12 cellular contexts compared by ENCODE assay signal in genomic region chr1:26127235-26128163, GRCh38. TPM values are rescaled to one million over a fixed set of nuclear protein-coding genes. Genes with fewer than 3 reads are reported as not detected.
DNase-seq lines count a peak whose midpoint lies in the region; ATAC-seq and TF ChIP-seq lines count a peak whose summit lies in the region.
"Had no signal": no experiment of that assay in that cellular context is flagged by ENCODE, and none has a peak within 500 bp of the region (broad histone marks: within the 10 kb centered on the region; RNA-seq: fewer than 3 reads in every experiment).

No MANE protein-coding gene starts in this region.

- H3K4me1 ChIP-seq in lower lobe of right lung = peaks cover 58% of the 10 kb centered on the region
- H3K4me1 ChIP-seq in vagina = peaks cover 26% of the 10 kb centered on the region

- peak overlapping the region; percentile 56 for H3K27ac Mint-ChIP-seq in stimulated activated naive CD8-positive, alpha-beta T cell treated with anti-CD3 and anti-CD28 coated beads, Interleukin-15, Interleukin-2, amounts not matched to agents 100 ng/mL and 50 ng/mL, for 24 hours
- H3K27ac Mint-ChIP-seq in activated naive CD8-positive, alpha-beta T cell = peak overlapping the region; percentile 54

- peaks cover 13% of the 10 kb centered on the region for H3K36me3 Mint-ChIP-seq in stimulated activated naive CD8-positive, alpha-beta T cell treated with anti-CD3 and anti-CD28 coated beads, Interleukin-15, Interleukin-2, amounts not matched to agents 100 ng/mL and 50 ng/mL, for 24 hours (ENCODE audit: low read depth)
- H3K36me3 Mint-ChIP-seq in activated naive CD8-positive, alpha-beta T cell = no peaks in the 10 kb centered on the region

- no peak for ATAC-seq in stimulated activated naive CD8-positive, alpha-beta T cell treated with anti-CD3 and anti-CD28 coated beads, Interleukin-15, Interleukin-2, amounts not matched to agents 100 U/mL and 50 U/mL, for 24 hours
- ATAC-seq in lower lobe of right lung (peak; percentile 22 to 54), GM19463 (IDR thresholded peaks at IDR 0.05; ENCODE audit: unreplicated experiment) (no peak), GM19023 (IDR thresholded peaks at IDR 0.05; ENCODE audit: unreplicated experiment) (no peak)

- no peak for TF ChIP-seq POLR2A in vagina (IDR thresholded peaks at IDR 0.05)

- no peaks in the 10 kb centered on the region for H3K27me3 Mint-ChIP-seq in stimulated activated naive CD8-positive, alpha-beta T cell treated with anti-CD3 and anti-CD28 coated beads, Interleukin-15, Interleukin-2, amounts not matched to agents 100 ng/mL and 50 ng/mL, for 24 hours
- H3K27me3 Mint-ChIP-seq in activated naive CD8-positive, alpha-beta T cell = no peaks in the 10 kb centered on the region

- H3K9me3 Mint-ChIP-seq in stimulated activated naive CD8-positive, alpha-beta T cell treated with anti-CD3 and anti-CD28 coated beads, Interleukin-15, Interleukin-2, amounts not matched to agents 100 ng/mL and 50 ng/mL, for 24 hours = no peaks in the 10 kb centered on the region
- H3K9me3 Mint-ChIP-seq in activated naive CD8-positive, alpha-beta T cell (ENCODE audit: low read depth) = no peaks in the 10 kb centered on the region

- H3K4me3 ChIP-seq in lower lobe of right lung = peak overlapping the region; percentile 12
- H3K4me3 ChIP-seq in vagina = no peak overlapping the region

- TF ChIP-seq CTCF in lower lobe of right lung (IDR thresholded peaks at IDR 0.05) = no peak
- TF ChIP-seq CTCF in vagina (IDR thresholded peaks at IDR 0.05) = no peak

- H3K4me3 Mint-ChIP-seq in stimulated activated naive CD8-positive, alpha-beta T cell treated with anti-CD3 and anti-CD28 coated beads, Interleukin-15, Interleukin-2, amounts not matched to agents 100 ng/mL and 50 ng/mL, for 24 hours = peak overlapping the region; percentile 17
- H3K4me3 Mint-ChIP-seq in activated naive CD8-positive, alpha-beta T cell = peak overlapping the region; percentile 46

- H3K27me3 ChIP-seq in lower lobe of right lung (ENCODE audit: low read depth) (no peaks in the 10 kb centered on the region), vagina (no peaks in the 10 kb centered on the region)

- H3K27ac ChIP-seq in lower lobe of right lung = peak overlapping the region; percentile 82
- H3K27ac ChIP-seq in vagina = peak overlapping the region; percentile 20

- no peak for DNase-seq in stimulated activated naive CD8-positive, alpha-beta T cell treated with anti-CD3 and anti-CD28 coated beads, Interleukin-15, Interleukin-2, amounts not matched to agents 100 U/mL and 50 U/mL, for 24 hours
- DNase-seq in lower lobe of right lung (no peak), vagina (ENCODE audit: extremely low spot score in 2 of 2) (no peak), NCI-H2107 treated with DMSO at 0.1 percent for 48 hours (lab: John Stamatoyannopoulos, UW; ENCODE audit: unreplicated experiment) (no peak)
- DNase-seq: activated gamma-delta T cell treated with Interleukin-2 at 50 U/mL for 16 hours, foreskin melanocyte, KBM-7, RPMI8226 had no signal

- H3K4me1 Mint-ChIP-seq in stimulated activated naive CD8-positive, alpha-beta T cell treated with anti-CD3 and anti-CD28 coated beads, Interleukin-15, Interleukin-2, amounts not matched to agents 100 ng/mL and 50 ng/mL, for 24 hours (ENCODE audit: low read depth) = peaks cover 60% of the 10 kb centered on the region
- H3K4me1 Mint-ChIP-seq in activated naive CD8-positive, alpha-beta T cell (ENCODE audit: low read depth) = peaks cover 53% of the 10 kb centered on the region

- no peaks in the 10 kb centered on the region for H3K9me3 ChIP-seq in lower lobe of right lung
- H3K9me3 ChIP-seq in vagina = no peaks in the 10 kb centered on the region

- intact Hi-C loops in lower lobe of right lung (cut with DNase I) = no loop called here
- intact Hi-C loops in vagina (cut with DNase I) = no loop called here

- H3K36me3 ChIP-seq in lower lobe of right lung = peaks cover 3% of the 10 kb centered on the region
- no peaks in the 10 kb centered on the region for H3K36me3 ChIP-seq in vagina

RNA-seq across cellular contexts. Expression of gene PDIK1L, which starts 15.9 kb away (rescaled TPM):
- 11.8 TPM for total RNA-seq in lower lobe of right lung
- total RNA-seq in vagina = 5.6 TPM

RNA-seq across cellular contexts. Expression of gene FAM110D, which starts 31.4 kb away (rescaled TPM):
- total RNA-seq in lower lobe of right lung = 3.8 TPM
- 4.2 TPM for total RNA-seq in vagina

RNA-seq across cellular contexts. Expression of gene C1orf232, which starts 41.3 kb away (rescaled TPM):
- total RNA-seq in lower lobe of right lung (not detected), vagina (not detected)

RNA-seq across cellular contexts. Expression of gene ZNF593, which starts 42.2 kb away (rescaled TPM):
- total RNA-seq in lower lobe of right lung (18.0 TPM), vagina (18.7 TPM)

RNA-seq across cellular contexts. Expression of gene ZNF593OS, which starts 44.1 kb away (rescaled TPM):
- total RNA-seq in lower lobe of right lung (not detected), vagina (not detected)

Comparison
In these comparisons a context has a peak if more than half of its experiments do, and no peak if none do; other contexts are left out.
1. ATAC-seq: peak in lower lobe of right lung (2 of 2); none in stimulated activated naive CD8-positive, alpha-beta T cell treated with anti-CD3 and anti-CD28 coated beads, Interleukin-15, Interleukin-2, amounts not matched to agents 100 U/mL and 50 U/mL, for 24 hours (single experiment), GM19463 (single experiment) and GM19023 (single experiment).